ENCODE assay signal across 1 cellular context in the genomic region with DNA sequence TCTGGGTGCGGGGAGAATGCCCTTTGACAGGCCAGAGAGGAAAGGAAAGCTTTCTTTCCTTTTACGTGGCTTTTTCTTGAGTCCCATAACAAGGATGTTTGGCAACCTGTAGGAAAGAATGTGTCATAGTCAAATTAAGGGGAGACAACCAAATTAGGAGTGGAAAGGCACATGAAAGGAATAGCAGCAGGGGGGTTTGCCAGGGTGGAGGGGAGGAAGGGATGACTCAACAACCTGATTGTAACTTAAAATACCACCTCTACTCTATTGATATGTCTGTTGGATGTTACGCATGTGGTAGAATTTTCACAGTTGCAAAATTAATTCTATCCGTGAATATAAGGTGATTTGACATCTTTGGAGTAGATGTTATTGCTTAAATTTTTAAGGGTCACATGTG.
TF ChIP-seq lines count a peak whose summit lies in the region.

No MANE protein-coding gene starts in this region.

TF ChIP-seq in HepG2, 621 proteins besides CTCF, POLR2A, EP300 and RAD21 (continued from another document):
- no peak for TF ChIP-seq CSRNP2 (CRISPR knock-in tag; conservative IDR thresholded peaks at IDR 0.05; ENCODE audit: low read depth)
- no peak for TF ChIP-seq ZNF343 (CRISPR knock-in tag; IDR thresholded peaks at IDR 0.05)
- no peak for TF ChIP-seq ARNT (IDR thresholded peaks at IDR 0.05)
- no peak for TF ChIP-seq ZNF30 (CRISPR knock-in tag; IDR thresholded peaks at IDR 0.05)
- no peak for TF ChIP-seq TEF (CRISPR knock-in tag; IDR thresholded peaks at IDR 0.05)
- TF ChIP-seq BRD4 (CRISPR knock-in tag; IDR thresholded peaks at IDR 0.05): no peak
- TF ChIP-seq ZNF44 (CRISPR knock-in tag; IDR thresholded peaks at IDR 0.05): no peak
- TF ChIP-seq, protein P1, sequence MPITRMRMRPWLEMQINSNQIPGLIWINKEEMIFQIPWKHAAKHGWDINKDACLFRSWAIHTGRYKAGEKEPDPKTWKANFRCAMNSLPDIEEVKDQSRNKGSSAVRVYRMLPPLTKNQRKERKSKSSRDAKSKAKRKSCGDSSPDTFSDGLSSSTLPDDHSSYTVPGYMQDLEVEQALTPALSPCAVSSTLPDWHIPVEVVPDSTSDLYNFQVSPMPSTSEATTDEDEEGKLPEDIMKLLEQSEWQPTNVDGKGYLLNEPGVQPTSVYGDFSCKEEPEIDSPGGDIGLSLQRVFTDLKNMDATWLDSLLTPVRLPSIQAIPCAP (CRISPR knock-in tag; IDR thresholded peaks at IDR 0.05; ENCODE audit: low read depth): no peak
- no peak for TF ChIP-seq SKI (IDR thresholded peaks at IDR 0.05; ENCODE audit: partially characterized antibody)
- no peak for TF ChIP-seq HOMEZ (CRISPR knock-in tag; IDR thresholded peaks at IDR 0.05; ENCODE audit: low read depth)
- no peak for TF ChIP-seq ZNF569 (CRISPR knock-in tag; IDR thresholded peaks at IDR 0.05; ENCODE audit: borderline replicate concordance)
- TF ChIP-seq KDM3A (CRISPR knock-in tag; IDR thresholded peaks at IDR 0.05; ENCODE audit: low read depth): no peak
- no peak for TF ChIP-seq MXD3 (CRISPR knock-in tag; IDR thresholded peaks at IDR 0.05)
- no peak for TF ChIP-seq KDM6A (CRISPR knock-in tag; IDR thresholded peaks at IDR 0.05; ENCODE audit: low read depth)
- no peak for TF ChIP-seq TFDP2 (CRISPR knock-in tag; IDR thresholded peaks at IDR 0.05)
- TF ChIP-seq, protein P2, sequence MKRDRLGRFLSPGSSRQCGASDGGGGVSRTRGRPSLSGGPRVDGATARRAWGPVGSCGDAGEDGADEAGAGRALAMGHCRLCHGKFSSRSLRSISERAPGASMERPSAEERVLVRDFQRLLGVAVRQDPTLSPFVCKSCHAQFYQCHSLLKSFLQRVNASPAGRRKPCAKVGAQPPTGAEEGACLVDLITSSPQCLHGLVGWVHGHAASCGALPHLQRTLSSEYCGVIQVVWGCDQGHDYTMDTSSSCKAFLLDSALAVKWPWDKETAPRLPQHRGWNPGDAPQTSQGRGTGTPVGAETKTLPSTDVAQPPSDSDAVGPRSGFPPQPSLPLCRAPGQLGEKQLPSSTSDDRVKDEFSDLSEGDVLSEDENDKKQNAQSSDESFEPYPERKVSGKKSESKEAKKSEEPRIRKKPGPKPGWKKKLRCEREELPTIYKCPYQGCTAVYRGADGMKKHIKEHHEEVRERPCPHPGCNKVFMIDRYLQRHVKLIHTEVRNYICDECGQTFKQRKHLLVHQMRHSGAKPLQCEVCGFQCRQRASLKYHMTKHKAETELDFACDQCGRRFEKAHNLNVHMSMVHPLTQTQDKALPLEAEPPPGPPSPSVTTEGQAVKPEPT (CRISPR knock-in tag; IDR thresholded peaks at IDR 0.05; ENCODE audit: low read depth): no peak
